8 cellular contexts compared by ENCODE assay signal in genomic region chrX:140292188-140292587, GRCh38.
"Had no signal": no experiment of that assay in that cellular context is flagged by ENCODE, and none has a peak within 500 bp of the region (broad histone marks: within the 10 kb centered on the region; RNA-seq: fewer than 3 reads in every experiment).

No MANE protein-coding gene starts in this region.

- H3K27ac ChIP-seq: GM23248 had no signal

- H3K4me3 ChIP-seq: GM23248, HAP-1, K562 had no signal

- ATAC-seq: HCT116, K562 had no signal

- H3K9me3 ChIP-seq: HAP-1 had no signal

- H3K27ac Mint-ChIP-seq: HFFc6 had no signal

- H3K36me3 ChIP-seq: HAP-1 had no signal

- H3K4me3 Mint-ChIP-seq: HFFc6 had no signal

- DNase-seq: GM23248, GOT3, H7, HFFc6, IMR-90 had no signal
